28 cellular contexts compared by ENCODE assay signal in the genomic region with DNA sequence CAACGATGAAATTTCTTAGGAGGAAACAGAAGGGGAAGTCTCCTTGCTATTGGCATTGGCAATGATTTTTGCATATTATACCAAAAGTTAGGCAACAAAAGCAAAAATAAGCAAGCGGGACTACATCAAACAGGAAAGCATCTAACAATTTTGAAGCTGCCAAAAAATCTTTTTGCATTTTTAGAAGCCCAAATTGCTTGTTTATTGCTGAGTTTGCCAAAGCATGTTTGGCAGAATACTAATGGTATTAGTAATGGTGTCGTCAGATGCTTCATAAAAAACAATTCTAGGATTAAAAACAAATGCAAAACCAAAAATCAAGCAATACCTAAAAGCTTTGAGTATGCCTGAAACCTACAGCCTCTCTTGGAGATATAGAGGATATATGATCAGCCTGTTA.
"Had no signal": no experiment of that assay in that cellular context is flagged by ENCODE, and none has a peak within 500 bp of the region (broad histone marks: within the 10 kb centered on the region; RNA-seq: fewer than 3 reads in every experiment).

No MANE protein-coding gene starts in this region.

- H3K9ac ChIP-seq: neural progenitor cell, parathyroid adenoma had no signal

- H3K4me1 Mint-ChIP-seq: natural killer cell; nephron; neural progenitor cell; stimulated activated effector memory CD8-positive, alpha-beta T cell treated with anti-CD3 and anti-CD28 coated beads, Interleukin-12 subunit alpha, Interleukin-12 subunit beta, amount 100 ng/mL, for 72 hours; stimulated activated naive B cell treated with anti-CD40 and anti-IgM and Interleukin-4, amounts not matched to agents 10 μg/mL and 1 μg/mL and 100 μg/mL, for 72 hours had no signal

- FAIRE-seq: small intestine had no signal

- H3K36me3 Mint-ChIP-seq: natural killer cell; neural progenitor cell; stimulated activated effector memory CD8-positive, alpha-beta T cell treated with anti-CD3 and anti-CD28 coated beads, Interleukin-12 subunit alpha, Interleukin-12 subunit beta, amount 100 ng/mL, for 72 hours; stimulated activated naive B cell treated with anti-CD40 and anti-IgM and Interleukin-4, amounts not matched to agents 10 μg/mL and 1 μg/mL and 100 μg/mL, for 72 hours had no signal

- H3K4me3 Mint-ChIP-seq: natural killer cell; nephron; neural progenitor cell; stimulated activated effector memory CD8-positive, alpha-beta T cell treated with anti-CD3 and anti-CD28 coated beads, Interleukin-12 subunit alpha, Interleukin-12 subunit beta, amount 100 ng/mL, for 72 hours; stimulated activated naive B cell treated with anti-CD40 and anti-IgM and Interleukin-4, amounts not matched to agents 10 μg/mL and 1 μg/mL and 100 μg/mL, for 72 hours; stimulated activated naive CD8-positive, alpha-beta T cell treated with anti-CD3 and anti-CD28 coated beads, Interleukin-15, Interleukin-2, amounts not matched to agents 100 ng/mL and 50 ng/mL, for 24 hours had no signal

- H3K36me3 ChIP-seq: neural progenitor cell, ovary, right lobe of liver, sigmoid colon, stomach, thoracic aorta, thyroid gland, tibial nerve, upper lobe of right lung, uterus had no signal

- H3K27ac ChIP-seq: neural progenitor cell, ovary, parathyroid adenoma, psoas muscle, right lobe of liver, sigmoid colon, stomach, thoracic aorta, thyroid gland, tibial nerve, upper lobe of right lung, uterus had no signal

- H3K4me1 ChIP-seq: neural progenitor cell, parathyroid adenoma, psoas muscle, right lobe of liver, sigmoid colon, stomach, thyroid gland, tibial nerve, upper lobe of right lung, uterus had no signal

- H3K9me3 Mint-ChIP-seq: natural killer cell; neural progenitor cell; stimulated activated effector memory CD8-positive, alpha-beta T cell treated with anti-CD3 and anti-CD28 coated beads, Interleukin-12 subunit alpha, Interleukin-12 subunit beta, amount 100 ng/mL, for 72 hours; stimulated activated naive CD8-positive, alpha-beta T cell treated with anti-CD3 and anti-CD28 coated beads, Interleukin-15, Interleukin-2, amounts not matched to agents 100 ng/mL and 50 ng/mL, for 24 hours had no signal

- H3K27me3 ChIP-seq: neural progenitor cell, ovary, right lobe of liver, sigmoid colon, stomach, thyroid gland, tibial nerve, upper lobe of right lung, uterus had no signal

- H3K27me3 Mint-ChIP-seq: progenitor cell of endocrine pancreas had no signal

- H3K79me2 ChIP-seq: parathyroid adenoma had no signal

- H2AFZ ChIP-seq: neural progenitor cell, parathyroid adenoma had no signal

- DNase-seq: natural killer cell; occipital lobe; ovary; posterior cingulate gyrus; psoas muscle; right cardiac atrium; right lobe of liver; sigmoid colon; small intestine; stimulated activated CD4-positive, alpha-beta T cell treated with anti-CD3 and anti-CD28 coated beads, Interleukin-15, amount 100 ng/mL, for 24 hours; stimulated activated CD4-positive, alpha-beta T cell treated with anti-CD3 and anti-CD28 coated beads, Interleukin-2, amount 100 ng/mL, for 24 hours; stimulated activated CD4-positive, alpha-beta T cell treated with anti-CD3 and anti-CD28 coated beads, Interleukin-2, amount 100 ng/mL, for 48 hours; stimulated activated CD4-positive, alpha-beta T cell treated with anti-CD3 and anti-CD28 coated beads, Interleukin-4, amount 100 ng/mL, for 24 hours; stimulated activated naive B cell treated with anti-CD40 and anti-IgM and Interleukin-4, amounts not matched to agents 10 μg/mL and 1 μg/mL and 100 μg/mL, for 72 hours; stimulated activated naive CD4-positive, alpha-beta T cell treated with Interleukin-2 at 50 U/mL for 16 hours; stomach; thyroid gland; trophoblast cell; upper lobe of right lung; uterus had no signal

- H3K27ac Mint-ChIP-seq: natural killer cell; nephron; neural progenitor cell; progenitor cell of endocrine pancreas; stimulated activated effector memory CD8-positive, alpha-beta T cell treated with anti-CD3 and anti-CD28 coated beads, Interleukin-12 subunit alpha, Interleukin-12 subunit beta, amount 100 ng/mL, for 72 hours; stimulated activated naive B cell treated with anti-CD40 and anti-IgM and Interleukin-4, amounts not matched to agents 10 μg/mL and 1 μg/mL and 100 μg/mL, for 72 hours; stimulated activated naive CD8-positive, alpha-beta T cell treated with anti-CD3 and anti-CD28 coated beads, Interleukin-15, Interleukin-2, amounts not matched to agents 100 ng/mL and 50 ng/mL, for 24 hours had no signal

- H3K4me3 ChIP-seq: neural progenitor cell, ovary, psoas muscle, right lobe of liver, sigmoid colon, stomach, thoracic aorta, thyroid gland, tibial nerve, upper lobe of right lung, uterus had no signal

- H3K4me2 ChIP-seq: neural progenitor cell had no signal

- H3K9me3 ChIP-seq: ovary, psoas muscle, right lobe of liver, stomach, thoracic aorta, thyroid gland, upper lobe of right lung, uterus had no signal
